25 cellular contexts compared by ENCODE assay signal in genomic region chr3:23209103-23209502, GRCh38.
"Had no signal": no experiment of that assay in that cellular context is flagged by ENCODE, and none has a peak within 500 bp of the region (broad histone marks: within the 10 kb centered on the region; RNA-seq: fewer than 3 reads in every experiment).

No MANE protein-coding gene starts in this region.

- H3K4me1 ChIP-seq: parathyroid adenoma, prostate gland had no signal

- DNase-seq: effector CD4-positive, alpha-beta T cell; endodermal cell; erythroblast; foreskin keratinocyte; heart left ventricle; hippocampal formation; left colon; left ventricle myocardium superior; mesenchymal stem cell; midbrain; naive B cell; retina; stimulated activated CD4-positive, alpha-beta T cell treated with anti-CD3 and anti-CD28 coated beads, Interleukin-2, amount 100 ng/mL, for 24 hours; stimulated activated CD4-positive, alpha-beta T cell treated with anti-CD3 and anti-CD28 coated beads, Interleukin-4, amount 100 ng/mL, for 4 hours; stimulated activated naive CD4-positive, alpha-beta T cell; thyroid gland had no signal

- ATAC-seq: foreskin keratinocyte, heart left ventricle, left colon, left ventricle myocardium superior, sciatic nerve had no signal

- H3K36me3 ChIP-seq: prostate gland, suprapubic skin, thyroid gland had no signal

- H3K9ac ChIP-seq: parathyroid adenoma had no signal

- H3K4me3 ChIP-seq: coronary artery, heart left ventricle, lung, prostate gland, skin epidermis, suprapubic skin, thyroid gland had no signal

- H3K27ac ChIP-seq: coronary artery, foreskin keratinocyte, heart left ventricle, parathyroid adenoma, prostate gland, skin epidermis, suprapubic skin, thyroid gland had no signal

- H3K9me3 ChIP-seq: heart left ventricle, prostate gland, suprapubic skin, thyroid gland had no signal

- H3K27me3 ChIP-seq: foreskin keratinocyte, heart left ventricle, suprapubic skin, thyroid gland had no signal

- H2AFZ ChIP-seq: parathyroid adenoma had no signal

- FAIRE-seq: endothelial cell of umbilical vein, urothelium cell line had no signal
